Comparison of ENCODE assay signal across 1 cellular context in genomic region chr5:173736923-173737412, GRCh38.
TF ChIP-seq lines count a peak whose summit lies in the region.

No MANE protein-coding gene starts in this region.

TF ChIP-seq in HepG2, 621 proteins besides CTCF, POLR2A, EP300 and RAD21 (continued from another document and continues in another):
- TF ChIP-seq, protein P1, sequence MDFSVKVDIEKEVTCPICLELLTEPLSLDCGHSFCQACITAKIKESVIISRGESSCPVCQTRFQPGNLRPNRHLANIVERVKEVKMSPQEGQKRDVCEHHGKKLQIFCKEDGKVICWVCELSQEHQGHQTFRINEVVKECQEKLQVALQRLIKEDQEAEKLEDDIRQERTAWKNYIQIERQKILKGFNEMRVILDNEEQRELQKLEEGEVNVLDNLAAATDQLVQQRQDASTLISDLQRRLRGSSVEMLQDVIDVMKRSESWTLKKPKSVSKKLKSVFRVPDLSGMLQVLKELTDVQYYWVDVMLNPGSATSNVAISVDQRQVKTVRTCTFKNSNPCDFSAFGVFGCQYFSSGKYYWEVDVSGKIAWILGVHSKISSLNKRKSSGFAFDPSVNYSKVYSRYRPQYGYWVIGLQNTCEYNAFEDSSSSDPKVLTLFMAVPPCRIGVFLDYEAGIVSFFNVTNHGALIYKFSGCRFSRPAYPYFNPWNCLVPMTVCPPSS (IDR thresholded peaks at IDR 0.05): no peak
- TF ChIP-seq, protein P2, sequence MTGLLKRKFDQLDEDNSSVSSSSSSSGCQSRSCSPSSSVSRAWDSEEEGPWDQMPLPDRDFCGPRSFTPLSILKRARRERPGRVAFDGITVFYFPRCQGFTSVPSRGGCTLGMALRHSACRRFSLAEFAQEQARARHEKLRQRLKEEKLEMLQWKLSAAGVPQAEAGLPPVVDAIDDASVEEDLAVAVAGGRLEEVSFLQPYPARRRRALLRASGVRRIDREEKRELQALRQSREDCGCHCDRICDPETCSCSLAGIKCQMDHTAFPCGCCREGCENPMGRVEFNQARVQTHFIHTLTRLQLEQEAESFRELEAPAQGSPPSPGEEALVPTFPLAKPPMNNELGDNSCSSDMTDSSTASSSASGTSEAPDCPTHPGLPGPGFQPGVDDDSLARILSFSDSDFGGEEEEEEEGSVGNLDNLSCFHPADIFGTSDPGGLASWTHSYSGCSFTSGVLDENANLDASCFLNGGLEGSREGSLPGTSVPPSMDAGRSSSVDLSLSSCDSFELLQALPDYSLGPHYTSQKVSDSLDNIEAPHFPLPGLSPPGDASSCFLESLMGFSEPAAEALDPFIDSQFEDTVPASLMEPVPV (CRISPR knock-in tag; IDR thresholded peaks at IDR 0.05): no peak
- TF ChIP-seq PLRG1 (conservative IDR thresholded peaks at IDR 0.05): no peak
- no peak for TF ChIP-seq THAP9 (CRISPR knock-in tag; IDR thresholded peaks at IDR 0.05; ENCODE audit: borderline replicate concordance)
- 0 out of 2 replicates have a peak, but pooled peaks have one; percentile 6 for TF ChIP-seq THAP11 (CRISPR knock-in tag; IDR thresholded peaks at IDR 0.05)
- 0 out of 2 replicates have a peak, but pooled peaks have one; percentile 37 for TF ChIP-seq ZSCAN31 (CRISPR knock-in tag; IDR thresholded peaks at IDR 0.05; ENCODE audit: low read depth)
- TF ChIP-seq CHCHD3 (CRISPR knock-in tag; IDR thresholded peaks at IDR 0.05): no peak
- no peak for TF ChIP-seq MIER2 (CRISPR knock-in tag; IDR thresholded peaks at IDR 0.05)
- TF ChIP-seq RARA (CRISPR knock-in tag; IDR thresholded peaks at IDR 0.05): no peak
- TF ChIP-seq TBL1XR1 (IDR thresholded peaks at IDR 0.05; ENCODE audit: borderline replicate concordance, low read length, partially characterized antibody): no peak
- TF ChIP-seq SALL1 (CRISPR knock-in tag; IDR thresholded peaks at IDR 0.05): 0 out of 2 replicates have a peak, but pooled peaks have one; percentile 31
- TF ChIP-seq PITX1 (CRISPR knock-in tag; IDR thresholded peaks at IDR 0.05): no peak
- TF ChIP-seq, protein P3, sequence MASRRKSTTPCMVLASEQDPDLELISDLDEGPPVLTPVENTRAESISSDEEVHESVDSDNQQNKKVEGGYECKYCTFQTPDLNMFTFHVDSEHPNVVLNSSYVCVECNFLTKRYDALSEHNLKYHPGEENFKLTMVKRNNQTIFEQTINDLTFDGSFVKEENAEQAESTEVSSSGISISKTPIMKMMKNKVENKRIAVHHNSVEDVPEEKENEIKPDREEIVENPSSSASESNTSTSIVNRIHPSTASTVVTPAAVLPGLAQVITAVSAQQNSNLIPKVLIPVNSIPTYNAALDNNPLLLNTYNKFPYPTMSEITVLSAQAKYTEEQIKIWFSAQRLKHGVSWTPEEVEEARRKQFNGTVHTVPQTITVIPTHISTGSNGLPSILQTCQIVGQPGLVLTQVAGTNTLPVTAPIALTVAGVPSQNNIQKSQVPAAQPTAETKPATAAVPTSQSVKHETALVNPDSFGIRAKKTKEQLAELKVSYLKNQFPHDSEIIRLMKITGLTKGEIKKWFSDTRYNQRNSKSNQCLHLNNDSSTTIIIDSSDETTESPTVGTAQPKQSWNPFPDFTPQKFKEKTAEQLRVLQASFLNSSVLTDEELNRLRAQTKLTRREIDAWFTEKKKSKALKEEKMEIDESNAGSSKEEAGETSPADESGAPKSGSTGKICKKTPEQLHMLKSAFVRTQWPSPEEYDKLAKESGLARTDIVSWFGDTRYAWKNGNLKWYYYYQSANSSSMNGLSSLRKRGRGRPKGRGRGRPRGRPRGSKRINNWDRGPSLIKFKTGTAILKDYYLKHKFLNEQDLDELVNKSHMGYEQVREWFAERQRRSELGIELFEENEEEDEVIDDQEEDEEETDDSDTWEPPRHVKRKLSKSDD (CRISPR knock-in tag; IDR thresholded peaks at IDR 0.05; ENCODE audit: low read depth): no peak
- no peak for TF ChIP-seq KDM5A (IDR thresholded peaks at IDR 0.05; ENCODE audit: borderline replicate concordance, low read length)
- no peak for TF ChIP-seq TCF7L2 (IDR thresholded peaks at IDR 0.05; ENCODE audit: low read depth, low read length)
- peak in 1 of 2 experiments; percentile 40; a peak in 2 of 4 replicates for TF ChIP-seq NR2F1 (CRISPR knock-in tag; IDR thresholded peaks at IDR 0.05)
- TF ChIP-seq, protein P4, sequence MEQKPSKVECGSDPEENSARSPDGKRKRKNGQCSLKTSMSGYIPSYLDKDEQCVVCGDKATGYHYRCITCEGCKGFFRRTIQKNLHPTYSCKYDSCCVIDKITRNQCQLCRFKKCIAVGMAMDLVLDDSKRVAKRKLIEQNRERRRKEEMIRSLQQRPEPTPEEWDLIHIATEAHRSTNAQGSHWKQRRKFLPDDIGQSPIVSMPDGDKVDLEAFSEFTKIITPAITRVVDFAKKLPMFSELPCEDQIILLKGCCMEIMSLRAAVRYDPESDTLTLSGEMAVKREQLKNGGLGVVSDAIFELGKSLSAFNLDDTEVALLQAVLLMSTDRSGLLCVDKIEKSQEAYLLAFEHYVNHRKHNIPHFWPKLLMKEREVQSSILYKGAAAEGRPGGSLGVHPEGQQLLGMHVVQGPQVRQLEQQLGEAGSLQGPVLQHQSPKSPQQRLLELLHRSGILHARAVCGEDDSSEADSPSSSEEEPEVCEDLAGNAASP (CRISPR knock-in tag; IDR thresholded peaks at IDR 0.05; ENCODE audit: borderline replicate concordance): no peak
- no peak for TF ChIP-seq REL (CRISPR knock-in tag; conservative IDR thresholded peaks at IDR 0.05)
- no peak for TF ChIP-seq NR3C1 (CRISPR knock-in tag; IDR thresholded peaks at IDR 0.05)
- TF ChIP-seq ZNF792 (CRISPR knock-in tag; IDR thresholded peaks at IDR 0.05): peak; percentile 92; the same call in 1 of the 2 replicates
- TF ChIP-seq ATM (IDR thresholded peaks at IDR 0.05; ENCODE audit: borderline replicate concordance): no peak
- TF ChIP-seq MED13 (CRISPR knock-in tag; IDR thresholded peaks at IDR 0.05): no peak
- TF ChIP-seq ZNF343 (CRISPR knock-in tag; IDR thresholded peaks at IDR 0.05): no peak
- TF ChIP-seq CHD2 (IDR thresholded peaks at IDR 0.05; ENCODE audit: low read depth, low read length): no peak
- TF ChIP-seq SP4 (CRISPR knock-in tag; IDR thresholded peaks at IDR 0.05): no peak
- TF ChIP-seq SP5 (CRISPR knock-in tag; IDR thresholded peaks at IDR 0.05; ENCODE audit: borderline replicate concordance, low read depth): no peak
- TF ChIP-seq ZFP36L1 (CRISPR knock-in tag; IDR thresholded peaks at IDR 0.05): no peak
- TF ChIP-seq RXRA (CRISPR knock-in tag; IDR thresholded peaks at IDR 0.05): 0 out of 2 replicates have a peak, but pooled peaks have one; percentile 26
- peak; percentile 38; the same call in 1 of the 2 replicates for TF ChIP-seq ZMYM3 (CRISPR knock-in tag; IDR thresholded peaks at IDR 0.05)
- no peak for TF ChIP-seq SMYD3 (CRISPR knock-in tag; IDR thresholded peaks at IDR 0.05)
- no peak for TF ChIP-seq RXRB (CRISPR knock-in tag; IDR thresholded peaks at IDR 0.05; ENCODE audit: borderline replicate concordance)
- TF ChIP-seq ZNF556 (CRISPR knock-in tag; IDR thresholded peaks at IDR 0.05; ENCODE audit: borderline replicate concordance): peak; percentile 41; the same call in 1 of the 2 replicates
- no peak for TF ChIP-seq AKAP8 (CRISPR knock-in tag; IDR thresholded peaks at IDR 0.05)
- TF ChIP-seq ZNF318 (CRISPR knock-in tag; IDR thresholded peaks at IDR 0.05): no peak
- TF ChIP-seq TERF1 (CRISPR knock-in tag; IDR thresholded peaks at IDR 0.05): no peak
- no peak for TF ChIP-seq USF2 (IDR thresholded peaks at IDR 0.05; ENCODE audit: low read depth, low read length)
- no peak for TF ChIP-seq USF2 (CRISPR knock-in tag; IDR thresholded peaks at IDR 0.05; ENCODE audit: borderline replicate concordance)
- no peak for TF ChIP-seq CEBPG (CRISPR knock-in tag; IDR thresholded peaks at IDR 0.05)
- no peak for TF ChIP-seq ZSCAN22 (CRISPR knock-in tag; IDR thresholded peaks at IDR 0.05)
- no peak for TF ChIP-seq ASH2L (IDR thresholded peaks at IDR 0.05; ENCODE audit: insufficient read length, low read depth, low read length)
- no peak for TF ChIP-seq SIN3B (IDR thresholded peaks at IDR 0.05; ENCODE audit: low read length)
- no peak for TF ChIP-seq ZNF781 (CRISPR knock-in tag; IDR thresholded peaks at IDR 0.05; ENCODE audit: borderline replicate concordance, not compliant biosample characterization)
- TF ChIP-seq ZBTB8A (CRISPR knock-in tag; IDR thresholded peaks at IDR 0.05; ENCODE audit: borderline replicate concordance, low read depth): no peak
